ENCODE assay signal across 10 cellular contexts in the genomic region with DNA sequence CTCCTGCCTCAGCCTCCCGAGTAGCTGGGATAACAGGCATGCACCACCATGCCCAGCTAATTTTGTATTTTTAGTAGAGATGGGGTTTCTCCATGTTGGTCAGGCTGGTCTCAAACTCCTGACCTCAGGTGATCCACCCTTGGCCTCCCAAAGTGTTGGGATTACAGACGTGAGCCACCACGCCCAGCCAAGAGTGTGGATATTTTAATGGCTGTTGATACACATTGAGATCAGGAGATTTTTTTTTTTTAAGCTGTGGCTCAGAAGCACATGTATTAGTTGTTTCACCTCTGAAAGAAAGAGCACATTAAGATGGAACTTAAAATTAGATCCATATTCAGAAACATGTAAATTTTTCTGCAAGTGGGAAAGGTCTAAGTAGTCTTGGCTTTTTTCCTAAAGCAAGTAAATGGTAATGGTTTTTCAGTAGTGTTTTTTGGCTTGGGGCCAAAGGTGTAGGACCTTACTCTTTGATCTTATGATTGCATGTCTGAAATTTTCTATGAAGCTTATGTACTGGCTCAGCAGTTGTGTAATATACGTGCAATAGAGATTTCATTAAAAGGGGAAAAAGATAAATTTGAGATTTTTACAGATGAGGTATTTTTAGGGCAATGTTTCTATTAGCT.
DNase-seq lines count a peak whose midpoint lies in the region; ATAC-seq and TF ChIP-seq lines count a peak whose summit lies in the region.
"Had no signal": no experiment of that assay in that cellular context is flagged by ENCODE, and none has a peak within 500 bp of the region (broad histone marks: within the 10 kb centered on the region; RNA-seq: fewer than 3 reads in every experiment).

No MANE protein-coding gene starts in this region.

- peak; percentile 25 for DNase-seq in NCI-H82 (lab: John Stamatoyannopoulos, UW)
- DNase-seq in NCI-H82 treated with DMSO at 0.1 percent for 48 hours (lab: John Stamatoyannopoulos, UW; ENCODE audit: unreplicated experiment), result no peak
- peak; percentile 35 for DNase-seq in NCI-H446 treated with DMSO at 0.1 percent for 48 hours (lab: John Stamatoyannopoulos, UW)
- DNase-seq in central memory CD8-positive, alpha-beta T cell (ENCODE audit: low spot score in 2 of 2), result no peak
- DNase-seq in NCI-H774 (lab: John Stamatoyannopoulos, UW), result no peak
- no peak for DNase-seq in iPS-NIHi11 (ENCODE audit: low spot score)
- DNase-seq: heart right ventricle had no signal

- peaks cover 53% of the 10 kb centered on the region for H3K4me1 Mint-ChIP-seq in central memory CD8-positive, alpha-beta T cell
- peaks cover 14% of the 10 kb centered on the region for H3K4me1 Mint-ChIP-seq in nephron

- TF ChIP-seq POLR2A in GM18505 (IDR thresholded peaks at IDR 0.05; ENCODE audit: borderline replicate concordance, extremely low read depth, insufficient read depth, insufficient read length), result no peak

- no peaks in the 10 kb centered on the region for H3K27me3 Mint-ChIP-seq in central memory CD8-positive, alpha-beta T cell
- H3K27me3 Mint-ChIP-seq in nephron (ENCODE audit: low read depth), result no peaks in the 10 kb centered on the region
- H3K27me3 Mint-ChIP-seq: brain had no signal

- H3K4me3 Mint-ChIP-seq in central memory CD8-positive, alpha-beta T cell, result peak overlapping the region; percentile 9
- H3K4me3 Mint-ChIP-seq in nephron, result peak overlapping the region in 1 of 3 experiments; percentile 19

- no peaks in the 10 kb centered on the region for H3K9me3 Mint-ChIP-seq in central memory CD8-positive, alpha-beta T cell
- H3K9me3 Mint-ChIP-seq in nephron, result no peaks in the 10 kb centered on the region

- H3K36me3 Mint-ChIP-seq in central memory CD8-positive, alpha-beta T cell (ENCODE audit: insufficient read depth), result peaks cover 7% of the 10 kb centered on the region
- peaks cover 5% of the 10 kb centered on the region for H3K36me3 Mint-ChIP-seq in nephron (ENCODE audit: low read depth)

- H3K27ac Mint-ChIP-seq in central memory CD8-positive, alpha-beta T cell (ENCODE audit: low read depth), result no peak overlapping the region
- peak overlapping the region in 2 of 3 experiments; percentile 57 to 72 for H3K27ac Mint-ChIP-seq in nephron

- no peak for TF ChIP-seq CTCF in nephron (IDR thresholded peaks at IDR 0.05; ENCODE audit: unreplicated experiment in 3 of 3)

- ATAC-seq in central memory CD8-positive, alpha-beta T cell (replicated peaks; ENCODE audit: extremely low read depth, poor library complexity, severe bottlenecking), result no peak
- no peak for ATAC-seq in GM18505 (IDR thresholded peaks at IDR 0.05; ENCODE audit: unreplicated experiment)
- ATAC-seq: heart right ventricle had no signal

Comparison
In these comparisons a context has a peak if more than half of its experiments do, and no peak if none do; other contexts are left out.
1. DNase-seq: peak in NCI-H82 (single experiment) and NCI-H446 treated with DMSO at 0.1 percent for 48 hours (single experiment); none in NCI-H82 treated with DMSO at 0.1 percent for 48 hours (single experiment), central memory CD8-positive, alpha-beta T cell (0 of 2), NCI-H774 (single experiment) and iPS-NIHi11 (single experiment).